10 cellular contexts compared by ENCODE assay signal in genomic region chr7:11557627-11558026, GRCh38.
DNase-seq lines count a peak whose midpoint lies in the region; ATAC-seq, FAIRE-seq and TF ChIP-seq lines count a peak whose summit lies in the region.
"Had no signal": no experiment of that assay in that cellular context is flagged by ENCODE, and none has a peak within 500 bp of the region (broad histone marks: within the 10 kb centered on the region; RNA-seq: fewer than 3 reads in every experiment).

No MANE protein-coding gene starts in this region.

- H3K4me1 ChIP-seq in HEK293 (ENCODE audit: control insufficient read depth, insufficient read depth, low read length), result no peaks in the 10 kb centered on the region

- no peaks in the 10 kb centered on the region for H3K9me3 ChIP-seq in HEK293 (ENCODE audit: control insufficient read depth, insufficient read depth, low read depth, low read length)

- DNase-seq in GM12892 (ENCODE audit: insufficient read length), result no peak
- peak; percentile 31 for DNase-seq in M059J (ENCODE audit: low read depth)
- peak; percentile 3 for DNase-seq in cerebellar cortex (ENCODE audit: low spot score)
- DNase-seq in retinal pigment epithelial cell (ENCODE audit: low read depth), result no peak
- no peak for DNase-seq in coronary artery (ENCODE audit: low spot score)
- no peak for DNase-seq in natural killer cell
- no peak for DNase-seq in activated naive CD4-positive, alpha-beta T cell treated with Interleukin-2 at 50 U/mL for 16 hours

- no peaks in the 10 kb centered on the region for H3K4me1 Mint-ChIP-seq in natural killer cell
- H3K4me1 Mint-ChIP-seq: memory B cell had no signal

- H3K4me3 ChIP-seq in HEK293 (ENCODE audit: low read depth, low read length) (no peak overlapping the region), retinal pigment epithelial cell (ENCODE audit: low read length) (no peak overlapping the region), coronary artery (no peak overlapping the region)
- H3K4me3 ChIP-seq: SK-N-MC had no signal

- H3K9me3 Mint-ChIP-seq in natural killer cell, result peaks cover 15 to 25% of the 10 kb centered on the region in 2 donors

- peak; percentile 70 for FAIRE-seq in GM12892 (lab: Jason Lieb, UNC)

- H3K27ac ChIP-seq in HEK293 (ENCODE audit: extremely low read depth, low read depth, low read length), result no peak overlapping the region
- H3K27ac ChIP-seq in coronary artery, result no peak overlapping the region
- H3K27ac ChIP-seq: SK-N-MC had no signal

- ATAC-seq in natural killer cell, result no peak

- no peaks in the 10 kb centered on the region for H3K27me3 Mint-ChIP-seq in natural killer cell (ENCODE audit: low read depth in 2 of 2)
- H3K27me3 Mint-ChIP-seq: memory B cell had no signal

- TF ChIP-seq CTCF in HEK293 (tag by site-specific recombination; IDR thresholded peaks at IDR 0.05), result 0 out of 2 replicates have a peak, but pooled peaks have one; percentile 10
- TF ChIP-seq CTCF in retinal pigment epithelial cell (conservative IDR thresholded peaks at IDR 0.05; ENCODE audit: low read depth, low read length), result peak; percentile 37
- TF ChIP-seq CTCF in coronary artery (IDR thresholded peaks at IDR 0.05), result no peak
- no peak for TF ChIP-seq CTCF in natural killer cell (IDR thresholded peaks at IDR 0.05)

- CTCF ChIA-PET in HEK293 (lab: Yijun Ruan, JAX), result no interaction called here

- POLR2A ChIA-PET in HEK293 (lab: Yijun Ruan, JAX), result no interaction called here

- peaks cover 6% of the 10 kb centered on the region for H3K36me3 Mint-ChIP-seq in natural killer cell
- H3K36me3 Mint-ChIP-seq: memory B cell had no signal

- no peaks in the 10 kb centered on the region for H3K36me3 ChIP-seq in HEK293 (ENCODE audit: control insufficient read depth in 2 of 2, insufficient read depth in 1 of 2, low read length in 2 of 2)

- H3K4me3 Mint-ChIP-seq in natural killer cell, result no peak overlapping the region
- H3K4me3 Mint-ChIP-seq: memory B cell had no signal

- H3K27ac Mint-ChIP-seq in natural killer cell, result no peak overlapping the region
- H3K27ac Mint-ChIP-seq: memory B cell had no signal

- no peak for TF ChIP-seq POLR2A in GM12892 (IDR thresholded peaks at IDR 0.05; ENCODE audit: low read depth, low read length)

- intact Hi-C loops in natural killer cell (cut with micrococcal nuclease), result no loop called here

TF ChIP-seq in HEK293, 187 proteins besides CTCF, POLR2A, EP300 and RAD21:
- no peak for TF ChIP-seq ZNF560 (tag by site-specific recombination; IDR thresholded peaks at IDR 0.05; ENCODE audit: borderline replicate concordance)
- TF ChIP-seq ZNF146 (tag by site-specific recombination; IDR thresholded peaks at IDR 0.05), result no peak
- TF ChIP-seq ZNF529 (tag by site-specific recombination; IDR thresholded peaks at IDR 0.05; ENCODE audit: insufficient replicate concordance), result no peak
- no peak for TF ChIP-seq ZNF677 (tag by site-specific recombination; IDR thresholded peaks at IDR 0.05)
- no peak for TF ChIP-seq SCRT1 (tag by site-specific recombination; IDR thresholded peaks at IDR 0.05; ENCODE audit: borderline replicate concordance)
- no peak for TF ChIP-seq ZFP69B (tag by site-specific recombination; IDR thresholded peaks at IDR 0.05)
- no peak for TF ChIP-seq ZNF398 (tag by site-specific recombination; IDR thresholded peaks at IDR 0.05)
- TF ChIP-seq ZSCAN4 (tag by site-specific recombination; IDR thresholded peaks at IDR 0.05), result no peak
- no peak for TF ChIP-seq ZNF335 (tag by site-specific recombination; conservative IDR thresholded peaks at IDR 0.05)
- TF ChIP-seq GLI4 (tag by site-specific recombination; IDR thresholded peaks at IDR 0.05), result no peak
- TF ChIP-seq ZNF624 (tag by site-specific recombination; IDR thresholded peaks at IDR 0.05), result no peak
- no peak for TF ChIP-seq ZNF670 (tag by site-specific recombination; IDR thresholded peaks at IDR 0.05; ENCODE audit: low read depth)
- no peak for TF ChIP-seq ZNF292 (tag by site-specific recombination; IDR thresholded peaks at IDR 0.05; ENCODE audit: borderline replicate concordance, low read depth)
- no peak for TF ChIP-seq ZNF768 (tag by site-specific recombination; IDR thresholded peaks at IDR 0.05)
- no peak for TF ChIP-seq AEBP2 (tag by site-specific recombination; IDR thresholded peaks at IDR 0.05; ENCODE audit: borderline replicate concordance)
- TF ChIP-seq SCRT2 (tag by site-specific recombination; IDR thresholded peaks at IDR 0.05), result no peak
- no peak for TF ChIP-seq ZNF433 (tag by site-specific recombination; IDR thresholded peaks at IDR 0.05; ENCODE audit: low read depth)
- TF ChIP-seq ZNF747 (tag by site-specific recombination; IDR thresholded peaks at IDR 0.05), result no peak
- TF ChIP-seq GFI1B (tag by site-specific recombination; IDR thresholded peaks at IDR 0.05), result no peak
- no peak for TF ChIP-seq HOXC10 (CRISPR knock-in tag; IDR thresholded peaks at IDR 0.05)

Comparison
In these comparisons a context has a peak if more than half of its experiments do, and no peak if none do; other contexts are left out.
1. DNase-seq: peak in M059J (single experiment) and cerebellar cortex (single experiment); none in GM12892 (single experiment), retinal pigment epithelial cell (single experiment), coronary artery (single experiment), natural killer cell (single experiment) and activated naive CD4-positive, alpha-beta T cell treated with Interleukin-2 at 50 U/mL for 16 hours (single experiment).
2. CTCF ChIP-seq: peak in HEK293 (single experiment) and retinal pigment epithelial cell (single experiment); none in coronary artery (single experiment) and natural killer cell (single experiment).